Comparison of ENCODE assay signal across 1 cellular context in genomic region chr12:6723607-6724408, GRCh38.
TF ChIP-seq lines count a peak whose summit lies in the region.

Gene COPS7A, plus strand, starts transcription at chr12:6724046. Its CDS starts 611 bp downstream, at chr12:6724657.

TF ChIP-seq in GM23338, 12 proteins besides CTCF, POLR2A, EP300 and RAD21:
- TF ChIP-seq REST (IDR thresholded peaks at IDR 0.05; ENCODE audit: unreplicated experiment) (no peak), ETS1 (IDR thresholded peaks at IDR 0.05) (peak; percentile 95), POLR2AphosphoS5 (IDR thresholded peaks at IDR 0.05; ENCODE audit: low read depth) (peak; percentile 68), ZNF114 (CRISPR knock-in tag; IDR thresholded peaks at IDR 0.05) (no peak), EZH2phosphoT487 (IDR thresholded peaks at IDR 0.05; ENCODE audit: unreplicated experiment) (no peak), CREB1 (CRISPR knock-in tag; IDR thresholded peaks at IDR 0.05; ENCODE audit: low read depth) (peak; percentile 93)
TF ChIP-seq in GM23338: peak in this region for 3.
